Comparison of ENCODE assay signal across 8 cellular contexts in the genomic region with DNA sequence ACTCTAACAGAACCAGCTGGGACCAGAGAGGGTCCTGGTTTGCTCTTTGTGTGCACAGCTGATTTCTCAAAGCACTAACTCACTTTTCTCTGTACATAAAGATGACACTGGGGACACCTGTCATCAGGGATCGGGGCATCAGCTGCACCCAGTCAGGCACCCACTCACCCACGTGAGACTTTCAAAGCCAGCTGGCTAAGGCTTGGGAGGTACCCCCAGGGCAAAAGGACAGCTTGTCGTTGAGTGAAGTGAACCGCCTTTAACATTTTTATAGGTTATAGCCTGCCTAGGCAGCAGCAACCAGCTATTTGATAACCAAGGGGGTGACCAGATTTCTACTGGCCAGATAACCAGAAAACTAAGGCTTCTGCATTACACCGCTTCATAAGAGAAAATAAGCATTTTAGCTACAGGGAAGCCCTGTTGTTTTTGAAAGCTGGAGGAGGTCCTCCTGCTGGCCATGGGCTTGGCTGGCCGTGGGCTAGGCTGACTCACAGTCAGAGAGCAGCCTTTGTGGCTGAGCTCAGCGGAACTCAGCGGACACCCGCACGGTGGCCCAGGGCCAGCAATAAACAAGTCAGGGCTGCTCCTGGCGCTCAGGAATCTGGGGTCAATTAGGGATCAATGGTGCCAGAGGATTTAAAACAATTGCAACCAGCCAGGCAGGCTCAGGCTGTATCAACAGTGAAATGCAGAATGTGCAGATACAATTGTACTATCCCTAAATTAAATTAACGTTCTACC. TPM values are rescaled to one million over a fixed set of nuclear protein-coding genes. Genes with fewer than 3 reads are reported as not detected.
A peak's percentile ranks its signal among the peaks of the same experiment; 100 is the strongest.
DNase-seq lines count a peak whose midpoint lies in the region; ATAC-seq and TF ChIP-seq lines count a peak whose summit lies in the region.

No MANE protein-coding gene starts in this region.

- peak; percentile 71 for TF ChIP-seq CTCF in AG09309 (IDR thresholded peaks at IDR 0.05; ENCODE audit: control insufficient read depth, insufficient read depth, low read depth, low read length, missing control alignments)
- TF ChIP-seq CTCF in lower lobe of right lung (IDR thresholded peaks at IDR 0.05), result peak; percentile 17

- H3K4me1 ChIP-seq in lower lobe of right lung (peaks cover 29% of the 10 kb centered on the region), urinary bladder (ENCODE audit: insufficient read depth) (no peaks in the 10 kb centered on the region)

- no peaks in the 10 kb centered on the region for H3K36me3 ChIP-seq in lower lobe of right lung
- H3K36me3 ChIP-seq in urinary bladder (ENCODE audit: insufficient read depth), result no peaks in the 10 kb centered on the region

- intact Hi-C loops in lower lobe of right lung (cut with DNase I), result no loop called here

- DNase-seq in AG09309 (ENCODE audit: low read depth), result peak; percentile 85
- peak; percentile 32 for DNase-seq in NCI-H1105 treated with DMSO at 0.1 percent for 48 hours (lab: John Stamatoyannopoulos, UW)
- peak; percentile 92 for DNase-seq in dedifferentiated amniotic fluid mesenchymal stem cell (ENCODE audit: extremely low spot score)
- peak; percentile 68 for DNase-seq in lower lobe of right lung

- peak; percentile 76 to 81 for ATAC-seq in lower lobe of right lung
- ATAC-seq in GM18511 (IDR thresholded peaks at IDR 0.05; ENCODE audit: unreplicated experiment), result no peak
- no peak for ATAC-seq in HG02970 (IDR thresholded peaks at IDR 0.05; ENCODE audit: low FRiP score, unreplicated experiment)
- ATAC-seq in GM19397 (IDR thresholded peaks at IDR 0.05; ENCODE audit: unreplicated experiment), result no peak

- no peaks in the 10 kb centered on the region for H3K27me3 ChIP-seq in lower lobe of right lung (ENCODE audit: low read depth)

- no peak overlapping the region for H3K27ac ChIP-seq in lower lobe of right lung
- peak overlapping the region; percentile 32 for H3K27ac ChIP-seq in urinary bladder (ENCODE audit: low read depth)

- H3K9me3 ChIP-seq in lower lobe of right lung, result no peaks in the 10 kb centered on the region

- H3K4me3 ChIP-seq in AG09309 (ENCODE audit: control insufficient read depth, low read depth, low read length) (no peak overlapping the region), lower lobe of right lung (no peak overlapping the region), urinary bladder (ENCODE audit: low read depth, low read length) (no peak overlapping the region)

- 24% methylated on average over 12 of the region's 12 CpGs for WGBS in urinary bladder

RNA-seq across cellular contexts. Expression of a gene that starts 57.1 kb away (rescaled TPM):
- total RNA-seq in lower lobe of right lung, result 311 TPM
- 10.4 TPM for total RNA-seq in urinary bladder
- 60.3 TPM for polyA plus RNA-seq in urinary bladder

Comparison
In these comparisons a context has a peak if more than half of its experiments do, and no peak if none do; other contexts are left out.
1. DNase-seq: peak in every context shown above with its lines; median percentile 92 in dedifferentiated amniotic fluid mesenchymal stem cell; 85 in AG09309; 68 in lower lobe of right lung; 32 in NCI-H1105 treated with DMSO at 0.1 percent for 48 hours.
2. ATAC-seq: peak in lower lobe of right lung (2 of 2); none in GM18511 (single experiment), HG02970 (single experiment) and GM19397 (single experiment).
3. RNA of a gene that starts 57.1 kb away (total RNA-seq): 311 TPM in lower lobe of right lung (single experiment); 10.4 TPM in urinary bladder (single experiment); every median in the first group is over 10 times any median in the second.